ENCODE assay signal across 10 cellular contexts in genomic region chr7:123355576-123356195, GRCh38.
A peak's percentile ranks its signal among the peaks of the same experiment; 100 is the strongest.
DNase-seq lines count a peak whose midpoint lies in the region; ATAC-seq and TF ChIP-seq lines count a peak whose summit lies in the region.
"Had no signal": no experiment of that assay in that cellular context is flagged by ENCODE, and none has a peak within 500 bp of the region (broad histone marks: within the 10 kb centered on the region; RNA-seq: fewer than 3 reads in every experiment).

No MANE protein-coding gene starts in this region.

- no peaks in the 10 kb centered on the region for H3K27me3 ChIP-seq in Caco-2 (replicated peaks; ENCODE audit: control insufficient read depth, insufficient read depth, low read length)

- no peaks in the 10 kb centered on the region for H3K36me3 Mint-ChIP-seq in Caco-2 (ENCODE audit: insufficient read depth, unreplicated experiment)

- no peaks in the 10 kb centered on the region for H3K9me3 Mint-ChIP-seq in Caco-2 (ENCODE audit: unreplicated experiment)
- H3K9me3 Mint-ChIP-seq: nephron progenitor cell had no signal

- CTCF ChIA-PET in Caco-2 (lab: Charles Lee), result no interaction called here

- peak in 1 of 2 experiments; percentile 9 for DNase-seq in Caco-2
- DNase-seq in SK-MEL-5 (ENCODE audit: low read depth, low spot score), result peak; percentile 91
- DNase-seq in hippocampal formation (lab: John Stamatoyannopoulos, UW), result peak; percentile 1 to 13
- DNase-seq: activated CD4-positive, alpha-beta T cell treated with anti-CD3 and anti-CD28 coated beads for 36 hours; nephron progenitor cell had no signal

- H3K9me3 ChIP-seq in Caco-2, result no peaks in the 10 kb centered on the region

- in situ Hi-C loops in SK-MEL-5 (cut with HindIII; ENCODE audit: low pct_unique_long_range_greater_than_20kb, low sequenced_read_pairs), result no loop called here

- peak; percentile 53 for ATAC-seq in HG02588 (IDR thresholded peaks at IDR 0.05; ENCODE audit: unreplicated experiment)
- no peak for ATAC-seq in esophagus mucosa
- no peak for ATAC-seq in GM19023 (IDR thresholded peaks at IDR 0.05; ENCODE audit: unreplicated experiment)
- ATAC-seq in HG02884 (IDR thresholded peaks at IDR 0.05; ENCODE audit: unreplicated experiment), result no peak
- ATAC-seq in HG03025 (IDR thresholded peaks at IDR 0.05; ENCODE audit: low FRiP score, unreplicated experiment), result no peak
- ATAC-seq: activated CD4-positive, alpha-beta T cell treated with anti-CD3 and anti-CD28 coated beads for 36 hours had no signal

- no peak overlapping the region for H3K4me3 ChIP-seq in Caco-2 (ENCODE audit: low read depth, low read length)

- H3K27ac Mint-ChIP-seq in Caco-2 (ENCODE audit: unreplicated experiment), result no peak overlapping the region
- H3K27ac Mint-ChIP-seq: activated CD4-positive, alpha-beta T cell treated with anti-CD3 and anti-CD28 coated beads for 36 hours; nephron progenitor cell had no signal

- peaks cover 9% of the 10 kb centered on the region for H3K27me3 Mint-ChIP-seq in Caco-2 (ENCODE audit: insufficient read depth, unreplicated experiment)

- no peaks in the 10 kb centered on the region for H3K36me3 ChIP-seq in Caco-2 (ENCODE audit: control insufficient read depth, insufficient read depth, low read length)

- POLR2A ChIA-PET in Caco-2 (lab: Charles Lee), result no interaction called here

- intact Hi-C loops in Caco-2 (cut with micrococcal nuclease; ENCODE audit: unreplicated experiment), result no loop called here

- no peaks in the 10 kb centered on the region for H3K4me1 ChIP-seq in Caco-2

- no peaks in the 10 kb centered on the region for H3K4me1 Mint-ChIP-seq in Caco-2 (ENCODE audit: low read depth, unreplicated experiment)
- H3K4me1 Mint-ChIP-seq: activated CD4-positive, alpha-beta T cell treated with anti-CD3 and anti-CD28 coated beads for 36 hours; nephron progenitor cell had no signal

- no TSS peak for BruUV-seq in Caco-2 (replicated peaks; lab: Mats Ljungman, UMichigan)

- no peak overlapping the region for H3K4me3 Mint-ChIP-seq in Caco-2 (ENCODE audit: unreplicated experiment)
- H3K4me3 Mint-ChIP-seq: activated CD4-positive, alpha-beta T cell treated with anti-CD3 and anti-CD28 coated beads for 36 hours; nephron progenitor cell had no signal

- TF ChIP-seq CTCF in Caco-2 (IDR thresholded peaks at IDR 0.05; ENCODE audit: insufficient read depth in 1 of 2, low read depth in 1 of 2, low read length in 1 of 2, severe bottlenecking in 1 of 2, unreplicated experiment in 1 of 2), result peak; percentile 15 to 23
